Comparison of ENCODE assay signal across 27 cellular contexts in the genomic region with DNA sequence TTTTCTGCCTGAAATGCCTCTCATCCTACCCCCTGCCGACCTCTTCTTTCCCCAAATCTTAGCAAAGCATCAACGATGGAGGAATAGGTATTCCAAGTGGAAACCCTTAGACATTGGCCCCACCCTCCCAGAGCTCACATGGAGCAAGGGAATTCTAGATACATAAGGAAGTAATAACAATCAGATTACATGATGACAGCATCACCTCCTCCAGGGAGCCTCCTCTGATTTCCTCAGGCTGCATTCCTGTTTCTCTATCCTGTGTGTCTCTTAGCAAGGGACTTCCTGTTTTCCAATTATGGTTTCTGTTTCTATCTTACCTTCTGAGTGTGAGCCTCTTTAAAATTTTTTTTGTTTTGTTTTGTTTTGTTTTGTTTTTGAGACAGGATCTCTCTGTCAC.
"Had no signal": no experiment of that assay in that cellular context is flagged by ENCODE, and none has a peak within 500 bp of the region (broad histone marks: within the 10 kb centered on the region; RNA-seq: fewer than 3 reads in every experiment).

No MANE protein-coding gene starts in this region.

- ATAC-seq: left lobe of liver; naive thymus-derived CD4-positive, alpha-beta T cell; psoas muscle; right cardiac atrium; stimulated activated effector memory CD8-positive, alpha-beta T cell treated with anti-CD3 and anti-CD28 coated beads, Interleukin-12 subunit alpha, Interleukin-12 subunit beta, amount 100 ng/mL, for 72 hours; stimulated activated naive CD8-positive, alpha-beta T cell treated with anti-CD3 and anti-CD28 coated beads, Interleukin-15, Interleukin-2, amounts not matched to agents 100 U/mL and 50 U/mL, for 24 hours had no signal

- H3K4me1 Mint-ChIP-seq: memory B cell; naive thymus-derived CD4-positive, alpha-beta T cell; stimulated activated effector memory CD8-positive, alpha-beta T cell treated with anti-CD3 and anti-CD28 coated beads, Interleukin-12 subunit alpha, Interleukin-12 subunit beta, amount 100 ng/mL, for 72 hours had no signal

- FAIRE-seq: colon, frontal cortex, kidney, urothelium cell line had no signal

- H3K27me3 ChIP-seq: ovary, sigmoid colon, testis, tibial nerve, upper lobe of left lung had no signal

- H3K36me3 ChIP-seq: ovary, sigmoid colon, tibial nerve, upper lobe of left lung had no signal

- H3K9me3 Mint-ChIP-seq: mesothelial cell of epicardium; naive thymus-derived CD4-positive, alpha-beta T cell; nephron; stimulated activated effector memory CD8-positive, alpha-beta T cell treated with anti-CD3 and anti-CD28 coated beads, Interleukin-12 subunit alpha, Interleukin-12 subunit beta, amount 100 ng/mL, for 72 hours had no signal

- H3K4me1 ChIP-seq: psoas muscle, testis, tibial nerve, upper lobe of left lung had no signal

- H3K4me3 ChIP-seq: dorsolateral prefrontal cortex, lung, ovary, psoas muscle, sigmoid colon, testis, tibial nerve, upper lobe of left lung had no signal

- H3K27ac Mint-ChIP-seq: memory B cell; naive thymus-derived CD4-positive, alpha-beta T cell; stimulated activated effector memory CD8-positive, alpha-beta T cell treated with anti-CD3 and anti-CD28 coated beads, Interleukin-12 subunit alpha, Interleukin-12 subunit beta, amount 100 ng/mL, for 72 hours had no signal

- H3K9me3 ChIP-seq: ovary, psoas muscle, sigmoid colon, testis, tibial nerve, upper lobe of left lung had no signal

- H3K27me3 Mint-ChIP-seq: memory B cell had no signal

- DNase-seq: effector CD4-positive, alpha-beta T cell; head of caudate nucleus; kidney; naive thymus-derived CD4-positive, alpha-beta T cell; occipital lobe; ovary; posterior cingulate gyrus; psoas muscle; right cardiac atrium; sigmoid colon; stimulated activated CD4-positive, alpha-beta T cell treated with anti-CD3 and anti-CD28 coated beads, Interleukin-2, amount 100 ng/mL, for 24 hours; stimulated activated CD4-positive, alpha-beta T cell treated with anti-CD3 and anti-CD28 coated beads, Interleukin-4, amount 100 ng/mL, for 24 hours; stimulated activated naive CD8-positive, alpha-beta T cell treated with anti-CD3 and anti-CD28 coated beads, Interleukin-15, Interleukin-2, amounts not matched to agents 100 U/mL and 50 U/mL, for 24 hours; substantia nigra; testis; upper lobe of left lung had no signal

- H3K36me3 Mint-ChIP-seq: memory B cell; mesothelial cell of epicardium; naive thymus-derived CD4-positive, alpha-beta T cell; stimulated activated effector memory CD8-positive, alpha-beta T cell treated with anti-CD3 and anti-CD28 coated beads, Interleukin-12 subunit alpha, Interleukin-12 subunit beta, amount 100 ng/mL, for 72 hours had no signal

- H3K4me3 Mint-ChIP-seq: memory B cell; mesothelial cell of epicardium; naive thymus-derived CD4-positive, alpha-beta T cell; nephron; stimulated activated effector memory CD8-positive, alpha-beta T cell treated with anti-CD3 and anti-CD28 coated beads, Interleukin-12 subunit alpha, Interleukin-12 subunit beta, amount 100 ng/mL, for 72 hours had no signal

- H3K27ac ChIP-seq: dorsolateral prefrontal cortex, ovary, psoas muscle, sigmoid colon, testis, tibial nerve, upper lobe of left lung had no signal
